In the genomic region with DNA sequence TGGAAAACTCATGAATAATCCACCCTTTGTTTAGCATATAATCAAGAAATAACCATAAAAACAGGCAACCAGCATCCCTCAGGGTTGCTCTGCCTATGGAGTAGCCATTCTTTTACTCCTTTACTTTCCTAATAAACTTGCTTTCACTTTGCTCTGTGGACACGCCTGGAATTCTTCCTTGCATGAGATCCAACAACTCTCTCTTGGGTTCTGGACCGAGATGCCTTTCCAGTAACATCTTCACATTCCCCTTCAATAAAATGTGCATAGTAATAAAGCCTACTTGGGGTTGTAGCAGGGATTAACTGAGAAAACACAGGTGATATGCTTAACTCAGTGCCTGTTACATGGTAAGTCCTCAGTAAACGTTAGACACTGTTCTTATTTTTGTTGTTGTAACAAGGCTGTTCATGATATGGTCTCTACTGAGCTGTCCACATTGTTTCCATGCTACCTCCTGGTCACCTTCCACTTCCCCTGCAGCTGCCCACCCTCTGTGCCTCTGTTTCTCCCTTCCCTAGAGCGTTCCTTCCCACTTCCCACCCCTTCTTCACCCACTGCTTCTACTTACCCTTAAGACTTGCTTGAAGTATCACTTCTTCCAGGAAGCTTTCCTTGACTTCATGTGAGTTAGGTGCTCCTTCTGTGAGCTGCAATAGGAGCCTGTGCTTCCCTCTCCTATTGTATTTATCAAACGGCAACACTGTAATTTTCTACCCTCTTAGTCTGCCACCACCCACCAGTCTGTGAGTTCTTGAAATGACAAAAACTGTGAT, we compare ENCODE assay signal across 3 cellular contexts.
TF ChIP-seq lines count a peak whose summit lies in the region.

No MANE protein-coding gene starts in this region.

TF ChIP-seq in SK-N-SH, 30 proteins besides CTCF, POLR2A, EP300 and RAD21:
- TF ChIP-seq, protein P1, sequence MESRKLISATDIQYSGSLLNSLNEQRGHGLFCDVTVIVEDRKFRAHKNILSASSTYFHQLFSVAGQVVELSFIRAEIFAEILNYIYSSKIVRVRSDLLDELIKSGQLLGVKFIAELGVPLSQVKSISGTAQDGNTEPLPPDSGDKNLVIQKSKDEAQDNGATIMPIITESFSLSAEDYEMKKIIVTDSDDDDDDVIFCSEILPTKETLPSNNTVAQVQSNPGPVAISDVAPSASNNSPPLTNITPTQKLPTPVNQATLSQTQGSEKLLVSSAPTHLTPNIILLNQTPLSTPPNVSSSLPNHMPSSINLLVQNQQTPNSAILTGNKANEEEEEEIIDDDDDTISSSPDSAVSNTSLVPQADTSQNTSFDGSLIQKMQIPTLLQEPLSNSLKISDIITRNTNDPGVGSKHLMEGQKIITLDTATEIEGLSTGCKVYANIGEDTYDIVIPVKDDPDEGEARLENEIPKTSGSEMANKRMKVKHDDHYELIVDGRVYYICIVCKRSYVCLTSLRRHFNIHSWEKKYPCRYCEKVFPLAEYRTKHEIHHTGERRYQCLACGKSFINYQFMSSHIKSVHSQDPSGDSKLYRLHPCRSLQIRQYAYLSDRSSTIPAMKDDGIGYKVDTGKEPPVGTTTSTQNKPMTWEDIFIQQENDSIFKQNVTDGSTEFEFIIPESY (IDR thresholded peaks at IDR 0.05; ENCODE audit: borderline replicate concordance, low read depth), result no peak
- TF ChIP-seq GABPA (IDR thresholded peaks at IDR 0.05; ENCODE audit: low read depth) (no peak), RCOR1 (IDR thresholded peaks at IDR 0.05; ENCODE audit: low read length) (no peak), SMC3 (IDR thresholded peaks at IDR 0.05; ENCODE audit: low read depth, low read length) (no peak), FOXM1 (IDR thresholded peaks at IDR 0.05; ENCODE audit: low read depth) (no peak), ELF1 (IDR thresholded peaks at IDR 0.05) (no peak), NFIC (IDR thresholded peaks at IDR 0.05; ENCODE audit: borderline replicate concordance) (no peak)

TF ChIP-seq in SK-N-SH treated with all-trans-retinoic acid at 6 μM for 48 hours, 23 proteins besides CTCF, POLR2A, EP300 and RAD21:
- TF ChIP-seq, protein P2, sequence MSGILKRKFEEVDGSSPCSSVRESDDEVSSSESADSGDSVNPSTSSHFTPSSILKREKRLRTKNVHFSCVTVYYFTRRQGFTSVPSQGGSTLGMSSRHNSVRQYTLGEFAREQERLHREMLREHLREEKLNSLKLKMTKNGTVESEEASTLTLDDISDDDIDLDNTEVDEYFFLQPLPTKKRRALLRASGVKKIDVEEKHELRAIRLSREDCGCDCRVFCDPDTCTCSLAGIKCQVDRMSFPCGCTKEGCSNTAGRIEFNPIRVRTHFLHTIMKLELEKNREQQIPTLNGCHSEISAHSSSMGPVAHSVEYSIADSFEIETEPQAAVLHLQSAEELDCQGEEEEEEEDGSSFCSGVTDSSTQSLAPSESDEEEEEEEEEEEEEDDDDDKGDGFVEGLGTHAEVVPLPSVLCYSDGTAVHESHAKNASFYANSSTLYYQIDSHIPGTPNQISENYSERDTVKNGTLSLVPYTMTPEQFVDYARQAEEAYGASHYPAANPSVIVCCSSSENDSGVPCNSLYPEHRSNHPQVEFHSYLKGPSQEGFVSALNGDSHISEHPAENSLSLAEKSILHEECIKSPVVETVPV (CRISPR knock-in tag; IDR thresholded peaks at IDR 0.05), result no peak
- TF ChIP-seq BACH2 (CRISPR knock-in tag; IDR thresholded peaks at IDR 0.05; ENCODE audit: borderline replicate concordance) (no peak), TCF4 (CRISPR knock-in tag; IDR thresholded peaks at IDR 0.05; ENCODE audit: borderline replicate concordance) (no peak), ZFP30 (CRISPR knock-in tag; IDR thresholded peaks at IDR 0.05) (no peak), ISL1 (CRISPR knock-in tag; IDR thresholded peaks at IDR 0.05) (no peak), ZC3H10 (CRISPR knock-in tag; IDR thresholded peaks at IDR 0.05) (no peak), GLIS3 (CRISPR knock-in tag; IDR thresholded peaks at IDR 0.05) (no peak), PPARA (CRISPR knock-in tag; IDR thresholded peaks at IDR 0.05; ENCODE audit: borderline replicate concordance) (no peak), ZNF565 (CRISPR knock-in tag; conservative IDR thresholded peaks at IDR 0.05; ENCODE audit: low read depth) (no peak), CSDC2 (CRISPR knock-in tag; IDR thresholded peaks at IDR 0.05) (no peak), ZNF70 (CRISPR knock-in tag; IDR thresholded peaks at IDR 0.05) (no peak), ZNF8 (CRISPR knock-in tag; IDR thresholded peaks at IDR 0.05) (no peak), OSR1 (CRISPR knock-in tag; IDR thresholded peaks at IDR 0.05) (no peak)
- TF ChIP-seq, protein P3, sequence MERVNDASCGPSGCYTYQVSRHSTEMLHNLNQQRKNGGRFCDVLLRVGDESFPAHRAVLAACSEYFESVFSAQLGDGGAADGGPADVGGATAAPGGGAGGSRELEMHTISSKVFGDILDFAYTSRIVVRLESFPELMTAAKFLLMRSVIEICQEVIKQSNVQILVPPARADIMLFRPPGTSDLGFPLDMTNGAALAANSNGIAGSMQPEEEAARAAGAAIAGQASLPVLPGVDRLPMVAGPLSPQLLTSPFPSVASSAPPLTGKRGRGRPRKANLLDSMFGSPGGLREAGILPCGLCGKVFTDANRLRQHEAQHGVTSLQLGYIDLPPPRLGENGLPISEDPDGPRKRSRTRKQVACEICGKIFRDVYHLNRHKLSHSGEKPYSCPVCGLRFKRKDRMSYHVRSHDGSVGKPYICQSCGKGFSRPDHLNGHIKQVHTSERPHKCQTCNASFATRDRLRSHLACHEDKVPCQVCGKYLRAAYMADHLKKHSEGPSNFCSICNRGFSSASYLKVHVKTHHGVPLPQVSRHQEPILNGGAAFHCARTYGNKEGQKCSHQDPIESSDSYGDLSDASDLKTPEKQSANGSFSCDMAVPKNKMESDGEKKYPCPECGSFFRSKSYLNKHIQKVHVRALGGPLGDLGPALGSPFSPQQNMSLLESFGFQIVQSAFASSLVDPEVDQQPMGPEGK (CRISPR knock-in tag; IDR thresholded peaks at IDR 0.05; ENCODE audit: borderline replicate concordance), result no peak
- TF ChIP-seq, protein P4, sequence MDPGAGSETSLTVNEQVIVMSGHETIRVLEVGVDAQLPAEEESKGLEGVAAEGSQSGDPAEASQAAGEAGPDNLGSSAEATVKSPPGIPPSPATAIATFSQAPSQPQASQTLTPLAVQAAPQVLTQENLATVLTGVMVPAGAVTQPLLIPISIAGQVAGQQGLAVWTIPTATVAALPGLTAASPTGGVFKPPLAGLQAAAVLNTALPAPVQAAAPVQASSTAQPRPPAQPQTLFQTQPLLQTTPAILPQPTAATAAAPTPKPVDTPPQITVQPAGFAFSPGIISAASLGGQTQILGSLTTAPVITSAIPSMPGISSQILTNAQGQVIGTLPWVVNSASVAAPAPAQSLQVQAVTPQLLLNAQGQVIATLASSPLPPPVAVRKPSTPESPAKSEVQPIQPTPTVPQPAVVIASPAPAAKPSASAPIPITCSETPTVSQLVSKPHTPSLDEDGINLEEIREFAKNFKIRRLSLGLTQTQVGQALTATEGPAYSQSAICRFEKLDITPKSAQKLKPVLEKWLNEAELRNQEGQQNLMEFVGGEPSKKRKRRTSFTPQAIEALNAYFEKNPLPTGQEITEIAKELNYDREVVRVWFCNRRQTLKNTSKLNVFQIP (CRISPR knock-in tag; IDR thresholded peaks at IDR 0.05; ENCODE audit: borderline replicate concordance, low read depth), result no peak

TF ChIP-seq in GM23338, 12 proteins besides CTCF, POLR2A, EP300 and RAD21 (continued from another document):
- TF ChIP-seq, protein P5, sequence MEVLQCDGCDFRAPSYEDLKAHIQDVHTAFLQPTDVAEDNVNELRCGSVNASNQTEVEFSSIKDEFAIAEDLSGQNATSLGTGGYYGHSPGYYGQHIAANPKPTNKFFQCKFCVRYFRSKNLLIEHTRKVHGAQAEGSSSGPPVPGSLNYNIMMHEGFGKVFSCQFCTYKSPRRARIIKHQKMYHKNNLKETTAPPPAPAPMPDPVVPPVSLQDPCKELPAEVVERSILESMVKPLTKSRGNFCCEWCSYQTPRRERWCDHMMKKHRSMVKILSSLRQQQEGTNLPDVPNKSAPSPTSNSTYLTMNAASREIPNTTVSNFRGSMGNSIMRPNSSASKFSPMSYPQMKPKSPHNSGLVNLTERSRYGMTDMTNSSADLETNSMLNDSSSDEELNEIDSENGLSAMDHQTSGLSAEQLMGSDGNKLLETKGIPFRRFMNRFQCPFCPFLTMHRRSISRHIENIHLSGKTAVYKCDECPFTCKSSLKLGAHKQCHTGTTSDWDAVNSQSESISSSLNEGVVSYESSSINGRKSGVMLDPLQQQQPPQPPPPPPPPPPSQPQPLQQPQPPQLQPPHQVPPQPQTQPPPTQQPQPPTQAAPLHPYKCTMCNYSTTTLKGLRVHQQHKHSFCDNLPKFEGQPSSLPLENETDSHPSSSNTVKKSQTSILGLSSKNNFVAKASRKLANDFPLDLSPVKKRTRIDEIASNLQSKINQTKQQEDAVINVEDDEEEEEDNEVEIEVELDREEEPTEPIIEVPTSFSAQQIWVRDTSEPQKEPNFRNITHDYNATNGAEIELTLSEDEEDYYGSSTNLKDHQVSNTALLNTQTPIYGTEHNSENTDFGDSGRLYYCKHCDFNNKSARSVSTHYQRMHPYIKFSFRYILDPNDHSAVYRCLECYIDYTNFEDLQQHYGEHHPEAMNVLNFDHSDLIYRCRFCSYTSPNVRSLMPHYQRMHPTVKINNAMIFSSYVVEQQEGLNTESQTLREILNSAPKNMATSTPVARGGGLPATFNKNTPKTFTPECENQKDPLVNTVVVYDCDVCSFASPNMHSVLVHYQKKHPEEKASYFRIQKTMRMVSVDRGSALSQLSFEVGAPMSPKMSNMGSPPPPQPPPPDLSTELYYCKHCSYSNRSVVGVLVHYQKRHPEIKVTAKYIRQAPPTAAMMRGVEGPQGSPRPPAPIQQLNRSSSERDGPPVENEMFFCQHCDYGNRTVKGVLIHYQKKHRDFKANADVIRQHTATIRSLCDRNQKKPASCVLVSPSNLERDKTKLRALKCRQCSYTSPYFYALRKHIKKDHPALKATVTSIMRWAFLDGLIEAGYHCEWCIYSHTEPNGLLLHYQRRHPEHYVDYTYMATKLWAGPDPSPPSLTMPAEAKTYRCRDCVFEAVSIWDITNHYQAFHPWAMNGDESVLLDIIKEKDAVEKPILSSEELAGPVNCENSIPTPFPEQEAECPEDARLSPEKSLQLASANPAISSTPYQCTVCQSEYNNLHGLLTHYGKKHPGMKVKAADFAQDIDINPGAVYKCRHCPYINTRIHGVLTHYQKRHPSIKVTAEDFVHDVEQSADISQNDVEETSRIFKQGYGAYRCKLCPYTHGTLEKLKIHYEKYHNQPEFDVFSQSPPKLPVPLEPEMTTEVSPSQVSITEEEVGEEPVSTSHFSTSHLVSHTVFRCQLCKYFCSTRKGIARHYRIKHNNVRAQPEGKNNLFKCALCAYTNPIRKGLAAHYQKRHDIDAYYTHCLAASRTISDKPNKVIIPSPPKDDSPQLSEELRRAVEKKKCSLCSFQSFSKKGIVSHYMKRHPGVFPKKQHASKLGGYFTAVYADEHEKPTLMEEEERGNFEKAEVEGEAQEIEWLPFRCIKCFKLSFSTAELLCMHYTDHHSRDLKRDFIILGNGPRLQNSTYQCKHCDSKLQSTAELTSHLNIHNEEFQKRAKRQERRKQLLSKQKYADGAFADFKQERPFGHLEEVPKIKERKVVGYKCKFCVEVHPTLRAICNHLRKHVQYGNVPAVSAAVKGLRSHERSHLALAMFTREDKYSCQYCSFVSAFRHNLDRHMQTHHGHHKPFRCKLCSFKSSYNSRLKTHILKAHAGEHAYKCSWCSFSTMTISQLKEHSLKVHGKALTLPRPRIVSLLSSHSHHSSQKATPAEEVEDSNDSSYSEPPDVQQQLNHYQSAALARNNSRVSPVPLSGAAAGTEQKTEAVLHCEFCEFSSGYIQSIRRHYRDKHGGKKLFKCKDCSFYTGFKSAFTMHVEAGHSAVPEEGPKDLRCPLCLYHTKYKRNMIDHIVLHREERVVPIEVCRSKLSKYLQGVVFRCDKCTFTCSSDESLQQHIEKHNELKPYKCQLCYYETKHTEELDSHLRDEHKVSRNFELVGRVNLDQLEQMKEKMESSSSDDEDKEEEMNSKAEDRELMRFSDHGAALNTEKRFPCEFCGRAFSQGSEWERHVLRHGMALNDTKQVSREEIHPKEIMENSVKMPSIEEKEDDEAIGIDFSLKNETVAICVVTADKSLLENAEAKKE (CRISPR knock-in tag; IDR thresholded peaks at IDR 0.05), result no peak
- TF ChIP-seq ZNF331 (CRISPR knock-in tag; IDR thresholded peaks at IDR 0.05; ENCODE audit: low read depth) (no peak), POLR2AphosphoS5 (IDR thresholded peaks at IDR 0.05; ENCODE audit: low read depth) (no peak), NANOG (IDR thresholded peaks at IDR 0.05; ENCODE audit: borderline replicate concordance) (no peak), EZH2 (IDR thresholded peaks at IDR 0.05; ENCODE audit: low read depth, unreplicated experiment) (no peak), STAT1 (IDR thresholded peaks at IDR 0.05; ENCODE audit: unreplicated experiment) (no peak), JUNB (IDR thresholded peaks at IDR 0.05; ENCODE audit: unreplicated experiment) (no peak), EZH2phosphoT487 (IDR thresholded peaks at IDR 0.05; ENCODE audit: unreplicated experiment) (no peak), CREB1 (CRISPR knock-in tag; IDR thresholded peaks at IDR 0.05; ENCODE audit: low read depth) (no peak)
- TF ChIP-seq, protein P6, sequence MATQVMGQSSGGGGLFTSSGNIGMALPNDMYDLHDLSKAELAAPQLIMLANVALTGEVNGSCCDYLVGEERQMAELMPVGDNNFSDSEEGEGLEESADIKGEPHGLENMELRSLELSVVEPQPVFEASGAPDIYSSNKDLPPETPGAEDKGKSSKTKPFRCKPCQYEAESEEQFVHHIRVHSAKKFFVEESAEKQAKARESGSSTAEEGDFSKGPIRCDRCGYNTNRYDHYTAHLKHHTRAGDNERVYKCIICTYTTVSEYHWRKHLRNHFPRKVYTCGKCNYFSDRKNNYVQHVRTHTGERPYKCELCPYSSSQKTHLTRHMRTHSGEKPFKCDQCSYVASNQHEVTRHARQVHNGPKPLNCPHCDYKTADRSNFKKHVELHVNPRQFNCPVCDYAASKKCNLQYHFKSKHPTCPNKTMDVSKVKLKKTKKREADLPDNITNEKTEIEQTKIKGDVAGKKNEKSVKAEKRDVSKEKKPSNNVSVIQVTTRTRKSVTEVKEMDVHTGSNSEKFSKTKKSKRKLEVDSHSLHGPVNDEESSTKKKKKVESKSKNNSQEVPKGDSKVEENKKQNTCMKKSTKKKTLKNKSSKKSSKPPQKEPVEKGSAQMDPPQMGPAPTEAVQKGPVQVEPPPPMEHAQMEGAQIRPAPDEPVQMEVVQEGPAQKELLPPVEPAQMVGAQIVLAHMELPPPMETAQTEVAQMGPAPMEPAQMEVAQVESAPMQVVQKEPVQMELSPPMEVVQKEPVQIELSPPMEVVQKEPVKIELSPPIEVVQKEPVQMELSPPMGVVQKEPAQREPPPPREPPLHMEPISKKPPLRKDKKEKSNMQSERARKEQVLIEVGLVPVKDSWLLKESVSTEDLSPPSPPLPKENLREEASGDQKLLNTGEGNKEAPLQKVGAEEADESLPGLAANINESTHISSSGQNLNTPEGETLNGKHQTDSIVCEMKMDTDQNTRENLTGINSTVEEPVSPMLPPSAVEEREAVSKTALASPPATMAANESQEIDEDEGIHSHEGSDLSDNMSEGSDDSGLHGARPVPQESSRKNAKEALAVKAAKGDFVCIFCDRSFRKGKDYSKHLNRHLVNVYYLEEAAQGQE (IDR thresholded peaks at IDR 0.05; ENCODE audit: unreplicated experiment), result no peak
- TF ChIP-seq, protein P7, sequence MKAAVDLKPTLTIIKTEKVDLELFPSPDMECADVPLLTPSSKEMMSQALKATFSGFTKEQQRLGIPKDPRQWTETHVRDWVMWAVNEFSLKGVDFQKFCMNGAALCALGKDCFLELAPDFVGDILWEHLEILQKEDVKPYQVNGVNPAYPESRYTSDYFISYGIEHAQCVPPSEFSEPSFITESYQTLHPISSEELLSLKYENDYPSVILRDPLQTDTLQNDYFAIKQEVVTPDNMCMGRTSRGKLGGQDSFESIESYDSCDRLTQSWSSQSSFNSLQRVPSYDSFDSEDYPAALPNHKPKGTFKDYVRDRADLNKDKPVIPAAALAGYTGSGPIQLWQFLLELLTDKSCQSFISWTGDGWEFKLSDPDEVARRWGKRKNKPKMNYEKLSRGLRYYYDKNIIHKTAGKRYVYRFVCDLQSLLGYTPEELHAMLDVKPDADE (IDR thresholded peaks at IDR 0.05), result no peak
